Comparison of ENCODE assay signal across 8 cellular contexts in genomic region chr17:60720763-60721531, GRCh38. TPM values are rescaled to one million over a fixed set of nuclear protein-coding genes. Genes with fewer than 3 reads are reported as not detected.
DNase-seq lines count a peak whose midpoint lies in the region; ATAC-seq, FAIRE-seq and TF ChIP-seq lines count a peak whose summit lies in the region.

No MANE protein-coding gene starts in this region.

- H3K9me3 ChIP-seq in pancreas, result no peaks in the 10 kb centered on the region

- peak; percentile 5 for DNase-seq in DMS53 treated with DMSO at 0.1 percent for 48 hours (lab: John Stamatoyannopoulos, UW; ENCODE audit: unreplicated experiment)
- peak; percentile 34 for DNase-seq in HPDE6-E6E7 (ENCODE audit: extremely low spot score)
- peak; percentile 24 for DNase-seq in NCI-H82 treated with DMSO at 0.1 percent for 48 hours (lab: John Stamatoyannopoulos, UW; ENCODE audit: unreplicated experiment)
- peak; percentile 1 for DNase-seq in activated T-cell treated with anti-CD3 and anti-CD28 coated beads for 48 hours (ENCODE audit: low read depth)
- DNase-seq in germinal center (ENCODE audit: low spot score), result peak; percentile 44
- peak in 3 of 6 donors; percentile 4 to 36 (median 17) for DNase-seq in pancreas

- ATAC-seq in pancreas (peak in 3 of 4 donors; percentile 74 to 81 (median 81)), HG02763 (IDR thresholded peaks at IDR 0.05; ENCODE audit: unreplicated experiment) (no peak), GM18868 (IDR thresholded peaks at IDR 0.05; ENCODE audit: unreplicated experiment) (no peak)

- no peak overlapping the region for H3K4me3 ChIP-seq in pancreas

- WGBS in pancreas, 2 donors, result 41% methylated on average over 5 of the region's 5 CpGs

- no peak overlapping the region for H3K27ac ChIP-seq in pancreas

- TF ChIP-seq CTCF in pancreas (IDR thresholded peaks at IDR 0.05), result peak; percentile 56 to 86 (median 79)

- no peaks in the 10 kb centered on the region for H3K27me3 ChIP-seq in pancreas

- H3K36me3 ChIP-seq in pancreas, result no peaks in the 10 kb centered on the region

- intact Hi-C loops in pancreas (cut with DNase I), result loop anchor here in 1 of 3 donors (10.0 kb wide), 1 partner anchor 664 kb away; no protein-coding TSS in a partner anchor

- FAIRE-seq in pancreas (lab: Jason Lieb, UNC), result peak; percentile 71

- no peaks in the 10 kb centered on the region for H3K4me1 ChIP-seq in pancreas

RNA-seq across cellular contexts. Expression of gene BCAS3, which starts 43.3 kb away (rescaled TPM):
- total RNA-seq in pancreas, result 10 to 100 TPM; 11.1 to 27.7 (median 13.5) TPM
- 1 to 10 TPM; 4.6 to 5.2 TPM for polyA plus RNA-seq in pancreas

Comparison
In these comparisons a context has a peak if more than half of its experiments do, and no peak if none do; other contexts are left out.
1. ATAC-seq: peak in pancreas (3 of 4); none in HG02763 (single experiment) and GM18868 (single experiment).